ENCODE assay signal across 8 cellular contexts in the genomic region with DNA sequence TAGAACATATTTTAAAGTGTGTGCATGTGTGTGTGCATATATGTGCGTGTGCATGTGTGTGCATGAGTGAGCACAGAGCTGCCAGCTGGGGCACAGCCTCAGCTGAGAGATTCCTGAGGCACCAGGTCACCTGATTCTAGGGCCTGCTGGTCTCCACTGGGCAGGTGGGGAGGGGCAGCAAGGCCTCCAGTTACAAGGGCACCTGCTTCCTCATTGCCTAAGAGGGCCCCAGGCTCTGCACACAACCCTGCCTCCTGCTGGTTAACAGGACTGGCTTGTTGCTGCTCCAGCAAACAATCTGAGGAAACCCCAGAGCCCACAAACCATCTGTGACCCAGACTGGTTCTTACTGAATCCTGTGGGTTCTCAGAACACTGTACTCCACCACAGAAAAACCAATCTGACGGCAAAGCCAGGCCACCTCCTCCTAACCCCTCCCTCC. TPM values are rescaled to one million over a fixed set of nuclear protein-coding genes. Genes with fewer than 3 reads are reported as not detected.
DNase-seq lines count a peak whose midpoint lies in the region; TF ChIP-seq lines count a peak whose summit lies in the region.

No MANE protein-coding gene starts in this region.

- H3K27me3 ChIP-seq in Peyer's patch: no peaks in the 10 kb centered on the region

- H3K36me3 ChIP-seq in HEK293 (ENCODE audit: control insufficient read depth in 2 of 2, insufficient read depth in 1 of 2, low read length in 2 of 2): peaks cover 11 to 15% of the 10 kb centered on the region in 2 experiments; a peak in 2 of 3 replicates
- H3K36me3 ChIP-seq in Peyer's patch: no peaks in the 10 kb centered on the region

- POLR2A ChIA-PET in HEK293 (lab: Yijun Ruan, JAX): interaction anchor here (1.2 kb wide), 1 partner anchor 12 kb away, joined by 3 read pairs; no protein-coding TSS in a partner anchor

- TF ChIP-seq CTCF in GM12872 (IDR thresholded peaks at IDR 0.05; ENCODE audit: insufficient read depth, low read depth, low read length) (peak; percentile 72), HEK293 (tag by site-specific recombination; IDR thresholded peaks at IDR 0.05) (no peak), Peyer's patch (IDR thresholded peaks at IDR 0.05) (peak in 5 of 6 experiments; percentile 30 to 48 (median 40))

- peaks cover 11% of the 10 kb centered on the region for H3K4me1 ChIP-seq in HEK293 (ENCODE audit: control insufficient read depth, insufficient read depth, low read length)
- peaks cover 0 to 7% (median 0%) of the 10 kb centered on the region in 4 donors for H3K4me1 ChIP-seq in Peyer's patch

- CTCF ChIA-PET in HEK293 (lab: Yijun Ruan, JAX): interaction anchor here (0.6 to 2.7 kb wide), 16 partner anchors 9 to 1744 kb away, joined by 3 to 16 read pairs (median 4); no protein-coding TSS in a partner anchor

- no peaks in the 10 kb centered on the region for H3K9me3 ChIP-seq in HEK293 (ENCODE audit: control insufficient read depth, insufficient read depth, low read depth, low read length)
- no peaks in the 10 kb centered on the region for H3K9me3 ChIP-seq in Peyer's patch

- no peak for TF ChIP-seq POLR2A in Peyer's patch (IDR thresholded peaks at IDR 0.05)

- H3K4me3 ChIP-seq in HEK293 (ENCODE audit: low read depth, low read length) (no peak overlapping the region), Peyer's patch (no peak overlapping the region)

- H3K27ac ChIP-seq in HEK293 (ENCODE audit: extremely low read depth, low read depth, low read length) (no peak overlapping the region), Peyer's patch (peak overlapping the region in 1 of 4 donors; percentile 4)

- DNase-seq in M059J (ENCODE audit: low read depth) (peak; percentile 13), Peyer's patch (peak; percentile 61 to 91 (median 78)), iPS DF 4.7 (ENCODE audit: extremely low read depth, low spot score) (peak; percentile 62), GM03348 (ENCODE audit: low spot score) (no peak)
- DNase-seq in activated T-helper 9 cell treated with anti-CD3 and anti-CD28 coated beads, Interleukin-2, amount 50 U/mL, for 16 hours (ENCODE audit: low read depth): peak; percentile 35
- peak; percentile 34 to 36 for DNase-seq in stimulated activated CD8-positive, alpha-beta memory T cell treated with anti-CD3 and anti-CD28 coated beads, Interleukin-2, amount 100 ng/mL, for 1 hour (ENCODE audit: low read depth in 2 of 2)

TF ChIP-seq in HEK293, 187 proteins besides CTCF, POLR2A, EP300 and RAD21 (continues in another document):
- TF ChIP-seq ZNF837 (tag by site-specific recombination; IDR thresholded peaks at IDR 0.05): no peak
- no peak; the same call in 1 of the 2 replicates for TF ChIP-seq FEZF1 (tag by site-specific recombination; IDR thresholded peaks at IDR 0.05)
- no peak for TF ChIP-seq ZNF501 (tag by site-specific recombination; IDR thresholded peaks at IDR 0.05)
- TF ChIP-seq ZNF433 (tag by site-specific recombination; IDR thresholded peaks at IDR 0.05; ENCODE audit: low read depth): no peak
- TF ChIP-seq ZEB2 (tag by site-specific recombination; IDR thresholded peaks at IDR 0.05): no peak
- no peak for TF ChIP-seq ZNF843 (tag by site-specific recombination; IDR thresholded peaks at IDR 0.05)
- TF ChIP-seq ZNF132 (tag by site-specific recombination; IDR thresholded peaks at IDR 0.05; ENCODE audit: borderline replicate concordance): no peak
- TF ChIP-seq ZNF701 (tag by site-specific recombination; IDR thresholded peaks at IDR 0.05): no peak
- peak; percentile 74 for TF ChIP-seq ZIC2 (tag by site-specific recombination; IDR thresholded peaks at IDR 0.05)
- no peak for TF ChIP-seq ZNF791 (tag by site-specific recombination; IDR thresholded peaks at IDR 0.05)
- TF ChIP-seq ZNF37A (tag by site-specific recombination; IDR thresholded peaks at IDR 0.05): no peak
- TF ChIP-seq ZNF530 (tag by site-specific recombination; IDR thresholded peaks at IDR 0.05; ENCODE audit: low read depth): no peak
- TF ChIP-seq ZNF560 (tag by site-specific recombination; IDR thresholded peaks at IDR 0.05; ENCODE audit: borderline replicate concordance): no peak
- TF ChIP-seq ZNF292 (tag by site-specific recombination; IDR thresholded peaks at IDR 0.05; ENCODE audit: borderline replicate concordance, low read depth): no peak
- TF ChIP-seq, protein P1, sequence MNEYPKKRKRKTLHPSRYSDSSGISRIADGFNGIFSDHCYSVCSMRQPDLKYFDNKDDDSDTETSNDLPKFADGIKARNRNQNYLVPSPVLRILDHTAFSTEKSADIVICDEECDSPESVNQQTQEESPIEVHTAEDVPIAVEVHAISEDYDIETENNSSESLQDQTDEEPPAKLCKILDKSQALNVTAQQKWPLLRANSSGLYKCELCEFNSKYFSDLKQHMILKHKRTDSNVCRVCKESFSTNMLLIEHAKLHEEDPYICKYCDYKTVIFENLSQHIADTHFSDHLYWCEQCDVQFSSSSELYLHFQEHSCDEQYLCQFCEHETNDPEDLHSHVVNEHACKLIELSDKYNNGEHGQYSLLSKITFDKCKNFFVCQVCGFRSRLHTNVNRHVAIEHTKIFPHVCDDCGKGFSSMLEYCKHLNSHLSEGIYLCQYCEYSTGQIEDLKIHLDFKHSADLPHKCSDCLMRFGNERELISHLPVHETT (tag by site-specific recombination; IDR thresholded peaks at IDR 0.05): no peak
- no peak for TF ChIP-seq ZNF585B (tag by site-specific recombination; IDR thresholded peaks at IDR 0.05)
- TF ChIP-seq ZNF112 (tag by site-specific recombination; IDR thresholded peaks at IDR 0.05): no peak
- TF ChIP-seq, protein P2, sequence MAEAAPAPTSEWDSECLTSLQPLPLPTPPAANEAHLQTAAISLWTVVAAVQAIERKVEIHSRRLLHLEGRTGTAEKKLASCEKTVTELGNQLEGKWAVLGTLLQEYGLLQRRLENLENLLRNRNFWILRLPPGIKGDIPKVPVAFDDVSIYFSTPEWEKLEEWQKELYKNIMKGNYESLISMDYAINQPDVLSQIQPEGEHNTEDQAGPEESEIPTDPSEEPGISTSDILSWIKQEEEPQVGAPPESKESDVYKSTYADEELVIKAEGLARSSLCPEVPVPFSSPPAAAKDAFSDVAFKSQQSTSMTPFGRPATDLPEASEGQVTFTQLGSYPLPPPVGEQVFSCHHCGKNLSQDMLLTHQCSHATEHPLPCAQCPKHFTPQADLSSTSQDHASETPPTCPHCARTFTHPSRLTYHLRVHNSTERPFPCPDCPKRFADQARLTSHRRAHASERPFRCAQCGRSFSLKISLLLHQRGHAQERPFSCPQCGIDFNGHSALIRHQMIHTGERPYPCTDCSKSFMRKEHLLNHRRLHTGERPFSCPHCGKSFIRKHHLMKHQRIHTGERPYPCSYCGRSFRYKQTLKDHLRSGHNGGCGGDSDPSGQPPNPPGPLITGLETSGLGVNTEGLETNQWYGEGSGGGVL (tag by site-specific recombination; IDR thresholded peaks at IDR 0.05): no peak
- TF ChIP-seq ZNF670 (tag by site-specific recombination; IDR thresholded peaks at IDR 0.05; ENCODE audit: low read depth): no peak
- TF ChIP-seq ZNF626 (tag by site-specific recombination; IDR thresholded peaks at IDR 0.05): no peak
- TF ChIP-seq, protein P3, sequence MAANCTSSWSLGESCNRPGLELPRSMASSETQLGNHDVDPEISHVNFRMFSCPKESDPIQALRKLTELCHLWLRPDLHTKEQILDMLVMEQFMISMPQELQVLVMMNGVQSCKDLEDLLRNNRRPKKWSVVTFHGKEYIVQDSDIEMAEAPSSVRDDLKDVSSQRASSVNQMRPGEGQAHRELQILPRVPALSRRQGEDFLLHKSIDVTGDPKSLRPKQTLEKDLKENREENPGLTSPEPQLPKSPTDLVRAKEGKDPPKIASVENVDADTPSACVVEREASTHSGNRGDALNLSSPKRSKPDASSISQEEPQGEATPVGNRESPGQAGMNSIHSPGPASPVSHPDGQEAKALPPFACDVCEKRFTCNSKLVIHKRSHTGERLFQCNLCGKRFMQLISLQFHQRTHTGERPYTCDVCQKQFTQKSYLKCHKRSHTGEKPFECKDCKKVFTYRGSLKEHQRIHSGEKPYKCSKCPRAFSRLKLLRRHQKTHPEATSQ (tag by site-specific recombination; IDR thresholded peaks at IDR 0.05): no peak
- no peak for TF ChIP-seq ZNF776 (tag by site-specific recombination; IDR thresholded peaks at IDR 0.05; ENCODE audit: borderline replicate concordance)
- no peak for TF ChIP-seq ZBTB1 (tag by site-specific recombination; IDR thresholded peaks at IDR 0.05)
- TF ChIP-seq ZNF155 (tag by site-specific recombination; IDR thresholded peaks at IDR 0.05): no peak
- TF ChIP-seq, protein P4, sequence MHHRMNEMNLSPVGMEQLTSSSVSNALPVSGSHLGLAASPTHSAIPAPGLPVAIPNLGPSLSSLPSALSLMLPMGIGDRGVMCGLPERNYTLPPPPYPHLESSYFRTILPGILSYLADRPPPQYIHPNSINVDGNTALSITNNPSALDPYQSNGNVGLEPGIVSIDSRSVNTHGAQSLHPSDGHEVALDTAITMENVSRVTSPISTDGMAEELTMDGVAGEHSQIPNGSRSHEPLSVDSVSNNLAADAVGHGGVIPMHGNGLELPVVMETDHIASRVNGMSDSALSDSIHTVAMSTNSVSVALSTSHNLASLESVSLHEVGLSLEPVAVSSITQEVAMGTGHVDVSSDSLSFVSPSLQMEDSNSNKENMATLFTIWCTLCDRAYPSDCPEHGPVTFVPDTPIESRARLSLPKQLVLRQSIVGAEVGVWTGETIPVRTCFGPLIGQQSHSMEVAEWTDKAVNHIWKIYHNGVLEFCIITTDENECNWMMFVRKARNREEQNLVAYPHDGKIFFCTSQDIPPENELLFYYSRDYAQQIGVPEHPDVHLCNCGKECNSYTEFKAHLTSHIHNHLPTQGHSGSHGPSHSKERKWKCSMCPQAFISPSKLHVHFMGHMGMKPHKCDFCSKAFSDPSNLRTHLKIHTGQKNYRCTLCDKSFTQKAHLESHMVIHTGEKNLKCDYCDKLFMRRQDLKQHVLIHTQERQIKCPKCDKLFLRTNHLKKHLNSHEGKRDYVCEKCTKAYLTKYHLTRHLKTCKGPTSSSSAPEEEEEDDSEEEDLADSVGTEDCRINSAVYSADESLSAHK (tag by site-specific recombination; IDR thresholded peaks at IDR 0.05): no peak

RNA-seq across cellular contexts. Expression of a gene that starts 22.9 kb away (rescaled TPM):
- total RNA-seq in M059J (2014; rRNA removed; shearing (Covaris generic)): 18.6 and 28.8 TPM in 2 replicates
- total RNA-seq in Peyer's patch: 10 to 100 TPM; 35.0 to 57.8 (median 44.7) TPM

RNA-seq across cellular contexts. Expression of a gene that starts 36.6 kb away (rescaled TPM):
- total RNA-seq in M059J (2014; rRNA removed; shearing (Covaris generic)): 1.6 and 2.1 TPM in 2 replicates
- 1 to 10 TPM in 2 of 4 donors, under 1 TPM in 2; 0.53 to 5.0 (median 2.9) TPM for total RNA-seq in Peyer's patch

RNA-seq across cellular contexts. Expression of a gene that starts 57.5 kb away (rescaled TPM):
- 0.57 and 3.6 TPM in 2 replicates for total RNA-seq in M059J (2014; rRNA removed; shearing (Covaris generic))
- 10 to 100 TPM in 1 of 4 donors, 1 to 10 TPM in 2, under 1 TPM in 1; 0.57 to 11.6 (median 3.0) TPM for total RNA-seq in Peyer's patch
